15 cellular contexts compared by ENCODE assay signal in the genomic region with DNA sequence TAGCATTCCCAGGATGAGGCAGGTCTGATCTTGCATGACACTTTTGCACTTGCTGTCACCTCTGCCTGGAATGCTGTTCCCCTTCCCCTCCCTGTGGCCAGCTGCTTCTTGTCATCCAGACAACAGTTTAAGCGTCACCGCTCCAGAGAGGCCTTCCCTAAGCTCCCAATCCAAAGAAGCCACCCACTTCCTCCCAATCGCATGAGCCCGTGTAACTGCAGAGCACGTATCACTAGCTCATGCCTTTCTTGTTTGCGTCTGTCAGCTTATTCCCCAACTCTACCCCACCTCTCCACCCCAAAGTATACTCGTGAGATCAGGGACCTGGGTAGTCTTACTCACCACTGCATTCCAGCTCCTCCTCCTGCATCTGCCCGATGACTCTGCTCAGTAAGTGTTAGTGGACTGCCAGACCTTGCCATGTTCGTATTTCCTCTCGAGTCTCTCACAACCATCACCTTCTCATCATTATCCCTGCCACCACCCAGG.
A peak's percentile ranks its signal among the peaks of the same experiment; 100 is the strongest.
DNase-seq lines count a peak whose midpoint lies in the region; ATAC-seq and TF ChIP-seq lines count a peak whose summit lies in the region.
"Had no signal": no experiment of that assay in that cellular context is flagged by ENCODE, and none has a peak within 500 bp of the region (broad histone marks: within the 10 kb centered on the region; RNA-seq: fewer than 3 reads in every experiment).

No MANE protein-coding gene starts in this region.

- peaks cover 0 to 74% (median 14%) of the 10 kb centered on the region in 11 experiments; a peak in 12 of 22 replicates for H4K20me1 ChIP-seq in BLaER1 treated with 17β-estradiol and CSF1 and Interleukin-3, amounts not matched to agents 10 nM and 100 nM
- no peaks in the 10 kb centered on the region for H4K20me1 ChIP-seq in OCI-LY7 (ENCODE audit: insufficient read depth, low read length)

- no peak for DNase-seq in chondrocyte (ENCODE audit: low spot score)
- peak; percentile 61 for DNase-seq in left ventricle myocardium superior
- DNase-seq in psoas muscle: no peak
- DNase-seq in natural killer cell: no peak
- DNase-seq in OCI-LY7 (ENCODE audit: low spot score): no peak
- no peak for DNase-seq in LoVo (ENCODE audit: low spot score)
- DNase-seq: KBM-7, NCI-H1694, NCI-H748 treated with DMSO at 0.1 percent for 48 hours, spleen, thyroid gland had no signal

- H3K9me2 ChIP-seq in OCI-LY7 (ENCODE audit: insufficient read depth, low read length): no peaks in the 10 kb centered on the region

- H3K36me3 Mint-ChIP-seq in chondrocyte (ENCODE audit: low read depth) (no peaks in the 10 kb centered on the region), natural killer cell (no peaks in the 10 kb centered on the region)

- H3K9ac ChIP-seq in BLaER1 treated with 17β-estradiol and CSF1 and Interleukin-3, amounts not matched to agents 10 nM and 100 nM: no peak overlapping the region

- ATAC-seq in left ventricle myocardium superior: peak; percentile 91
- peak in 3 of 4 donors; percentile 37 to 61 (median 46) for ATAC-seq in psoas muscle
- ATAC-seq in natural killer cell: no peak
- ATAC-seq in HG03571 (IDR thresholded peaks at IDR 0.05; ENCODE audit: unreplicated experiment): no peak

- 35 to 57% (median 41%) methylated on average over 10 of the region's 10 CpGs for WGBS in psoas muscle, 3 donors

- H3K4me3 ChIP-seq in BLaER1 treated with 17β-estradiol and CSF1 and Interleukin-3, amounts not matched to agents 10 nM and 100 nM: no peak overlapping the region
- H3K4me3 ChIP-seq in psoas muscle (no peak overlapping the region), OCI-LY7 (ENCODE audit: low read depth, low read length, poor library complexity, severe bottlenecking) (no peak overlapping the region)
- H3K4me3 ChIP-seq: SJSA1, spleen, thyroid gland had no signal

- H3K4me3 Mint-ChIP-seq in chondrocyte (ENCODE audit: unreplicated experiment) (no peak overlapping the region), natural killer cell (no peak overlapping the region)

- peaks cover 4 to 97% (median 76%) of the 10 kb centered on the region in 11 experiments; a peak in 19 of 22 replicates for H3K36me3 ChIP-seq in BLaER1 treated with 17β-estradiol and CSF1 and Interleukin-3, amounts not matched to agents 10 nM and 100 nM
- H3K36me3 ChIP-seq in psoas muscle (ENCODE audit: insufficient read depth in 1 of 2, low read depth in 1 of 2) (no peaks in the 10 kb centered on the region), OCI-LY7 (ENCODE audit: insufficient read depth, low read length) (no peaks in the 10 kb centered on the region)
- H3K36me3 ChIP-seq: SJSA1, spleen, thyroid gland had no signal

- TF ChIP-seq CTCF in chondrocyte (IDR thresholded peaks at IDR 0.05): no peak
- no peak for TF ChIP-seq CTCF in psoas muscle (IDR thresholded peaks at IDR 0.05)
- TF ChIP-seq CTCF in natural killer cell (IDR thresholded peaks at IDR 0.05): no peak
- TF ChIP-seq CTCF in OCI-LY7 (conservative IDR thresholded peaks at IDR 0.05; ENCODE audit: low read length): no peak

- H3K27ac Mint-ChIP-seq in chondrocyte (ENCODE audit: unreplicated experiment): peak overlapping the region; percentile 72
- H3K27ac Mint-ChIP-seq in natural killer cell: peak overlapping the region in 1 of 2 donors; percentile 75

- intact Hi-C loops in left ventricle myocardium superior (cut with micrococcal nuclease): no loop called here
- intact Hi-C loops in psoas muscle (cut with DNase I): no loop called here
- intact Hi-C loops in natural killer cell (cut with micrococcal nuclease): no loop called here
- intact Hi-C loops in OCI-LY7 (cut with micrococcal nuclease; ENCODE audit: unreplicated experiment): no loop called here

- H3K4me1 Mint-ChIP-seq in chondrocyte (ENCODE audit: low read depth): peaks cover 22% of the 10 kb centered on the region
- H3K4me1 Mint-ChIP-seq in natural killer cell: peaks cover 52 to 53% of the 10 kb centered on the region in 2 donors

- peaks cover 0 to 31% (median 12%) of the 10 kb centered on the region in 11 experiments; a peak in 12 of 22 replicates for H3K9me3 ChIP-seq in BLaER1 treated with 17β-estradiol and CSF1 and Interleukin-3, amounts not matched to agents 10 nM and 100 nM (replicated peaks in 1 of 11)
- no peaks in the 10 kb centered on the region for H3K9me3 ChIP-seq in psoas muscle
- H3K9me3 ChIP-seq in OCI-LY7 (ENCODE audit: low read length): no peaks in the 10 kb centered on the region
- H3K9me3 ChIP-seq: SJSA1, spleen, thyroid gland had no signal

- no peaks in the 10 kb centered on the region for H3K79me2 ChIP-seq in OCI-LY7 (ENCODE audit: insufficient read depth, low read depth, low read length)

- no peaks in the 10 kb centered on the region for H3K27me3 Mint-ChIP-seq in chondrocyte (ENCODE audit: low read depth)
- no peaks in the 10 kb centered on the region for H3K27me3 Mint-ChIP-seq in natural killer cell (ENCODE audit: low read depth in 2 of 2)

- no peak overlapping the region for H2AFZ ChIP-seq in OCI-LY7 (ENCODE audit: low read length)

- peak overlapping the region in 6 of 11 experiments; percentile 2 to 95 (median 68); a peak in 9 of 22 replicates for H3K4me2 ChIP-seq in BLaER1 treated with 17β-estradiol and CSF1 and Interleukin-3, amounts not matched to agents 10 nM and 100 nM
- H3K4me2 ChIP-seq in OCI-LY7 (ENCODE audit: low read length): no peak overlapping the region

- H3K4me1 ChIP-seq in BLaER1 treated with 17β-estradiol and CSF1 and Interleukin-3, amounts not matched to agents 10 nM and 100 nM: peaks cover 31 to 100% (median 65%) of the 10 kb centered on the region in 10 experiments
- H3K4me1 ChIP-seq in psoas muscle (no peaks in the 10 kb centered on the region), OCI-LY7 (ENCODE audit: insufficient read depth, low read length, poor library complexity, severe bottlenecking) (no peaks in the 10 kb centered on the region)
- H3K4me1 ChIP-seq: SJSA1, thyroid gland had no signal

- no peaks in the 10 kb centered on the region for H3K27me3 ChIP-seq in BLaER1 treated with 17β-estradiol and CSF1 and Interleukin-3, amounts not matched to agents 10 nM and 100 nM
- H3K27me3 ChIP-seq in psoas muscle (ENCODE audit: insufficient read depth in 3 of 3, low read length in 2 of 3): no peaks in the 10 kb centered on the region
- H3K27me3 ChIP-seq: SJSA1, spleen, thyroid gland had no signal

- no peaks in the 10 kb centered on the region for H3K9me3 Mint-ChIP-seq in chondrocyte (ENCODE audit: low read depth)
- H3K9me3 Mint-ChIP-seq in natural killer cell: no peaks in the 10 kb centered on the region

- CTCF ChIA-PET in OCI-LY7 (lab: Charles Lee; ENCODE audit: unreplicated experiment): no interaction called here

- POLR2A ChIA-PET in OCI-LY7 (lab: Charles Lee): no interaction called here

- no TSS peak for BruUV-seq in OCI-LY7 (replicated peaks; lab: Mats Ljungman, UMichigan)

- 0 out of 22 replicates have a peak overlapping the region, but pooled peaks of 1 of the 11 experiments have one; percentile 3 for H3K27ac ChIP-seq in BLaER1 treated with 17β-estradiol and CSF1 and Interleukin-3, amounts not matched to agents 10 nM and 100 nM
- H3K27ac ChIP-seq in psoas muscle (no peak overlapping the region), OCI-LY7 (ENCODE audit: low read depth, low read length, poor library complexity, severe bottlenecking) (no peak overlapping the region)
- H3K27ac ChIP-seq: SJSA1, thyroid gland, VCaP had no signal

Comparison
In these comparisons a context has a peak if more than half of its experiments do, and no peak if none do; other contexts are left out.
1. ATAC-seq: peak in left ventricle myocardium superior (single experiment) and psoas muscle (3 of 4); none in natural killer cell (0 of 3) and HG03571 (single experiment).